ENCODE assay signal across 13 cellular contexts in genomic region chr2:191631754-191632153, GRCh38. TPM values are rescaled to one million over a fixed set of nuclear protein-coding genes. Genes with fewer than 3 reads are reported as not detected.
DNase-seq lines count a peak whose midpoint lies in the region; ATAC-seq and TF ChIP-seq lines count a peak whose summit lies in the region.
"Had no signal": no experiment of that assay in that cellular context is flagged by ENCODE, and none has a peak within 500 bp of the region (broad histone marks: within the 10 kb centered on the region; RNA-seq: fewer than 3 reads in every experiment).

No MANE protein-coding gene starts in this region.

- no peak overlapping the region for H3K23ac ChIP-seq in mesendoderm (ENCODE audit: low read length)

- H3K36me3 ChIP-seq in RWPE2 (ENCODE audit: low read depth), result no peaks in the 10 kb centered on the region
- no peaks in the 10 kb centered on the region for H3K36me3 ChIP-seq in mesendoderm (ENCODE audit: control insufficient read depth, insufficient read depth, low read length)
- H3K36me3 ChIP-seq: brain microvascular endothelial cell had no signal

- H3K9ac ChIP-seq in mesendoderm (ENCODE audit: low read length), result no peak overlapping the region
- H3K9ac ChIP-seq: SK-N-SH had no signal

- no peak overlapping the region for H2AK5ac ChIP-seq in mesendoderm (ENCODE audit: low read length)

- no peak overlapping the region for H3K18ac ChIP-seq in mesendoderm (ENCODE audit: low read length)

- H3K27me3 ChIP-seq in RWPE2 (ENCODE audit: insufficient read depth, poor library complexity, severe bottlenecking), result no peaks in the 10 kb centered on the region
- H3K27me3 ChIP-seq in mesendoderm (ENCODE audit: insufficient read depth, low read length, poor library complexity), result no peaks in the 10 kb centered on the region
- H3K27me3 ChIP-seq: brain microvascular endothelial cell had no signal

- no peak overlapping the region for H2BK120ac ChIP-seq in mesendoderm (ENCODE audit: low read depth, low read length)

- no peak overlapping the region for H4K5ac ChIP-seq in mesendoderm (ENCODE audit: low read length)

- no peaks in the 10 kb centered on the region for H3K9me3 ChIP-seq in RWPE2 (ENCODE audit: severe bottlenecking)
- H3K9me3 ChIP-seq: SK-N-SH had no signal

- H4K8ac ChIP-seq in mesendoderm (ENCODE audit: low read depth, low read length), result no peak overlapping the region

- H3K4me3 ChIP-seq in RWPE2 (ENCODE audit: severe bottlenecking) (no peak overlapping the region), foreskin fibroblast (ENCODE audit: low read depth in 1 of 2, low read length in 2 of 2) (no peak overlapping the region), mesendoderm (ENCODE audit: low read length) (no peak overlapping the region)

- WGBS in mesendoderm (ENCODE audit: extremely low coverage, insufficient coverage, low lambda C conversion rate), result no CpG with 5 or more reads among the region's 1 CpG

- no peak overlapping the region for H3K56ac ChIP-seq in mesendoderm (ENCODE audit: low read length)

- intact Hi-C loops in Right ventricle myocardium inferior (cut with DNase I), result no loop called here
- intact Hi-C loops in cardiac septum (cut with DNase I), result no loop called here

- H3K79me1 ChIP-seq in mesendoderm (ENCODE audit: low read length), result no peaks in the 10 kb centered on the region

- DNase-seq in Right ventricle myocardium inferior (ENCODE audit: missing footprints) (peak; percentile 67), cardiac septum (ENCODE audit: low spot score) (no peak), RWPE2 (ENCODE audit: low spot score) (peak; percentile 75), foreskin fibroblast (peak; percentile 79 to 90), ureter (ENCODE audit: low spot score) (peak; percentile 60), mesendoderm (no peak)
- DNase-seq: brain microvascular endothelial cell; glutamatergic neuron; NCI-H1694 treated with DMSO at 0.1 percent for 48 hours; SK-N-SH; stimulated activated naive CD4-positive, alpha-beta T cell had no signal

- H3K27ac ChIP-seq in RWPE2 (ENCODE audit: poor library complexity, severe bottlenecking) (peak overlapping the region; percentile 1), mesendoderm (ENCODE audit: low read depth, low read length) (no peak overlapping the region)
- H3K27ac ChIP-seq: brain microvascular endothelial cell had no signal

- H3K4me2 ChIP-seq in mesendoderm (ENCODE audit: low read length), result no peak overlapping the region
- H3K4me2 ChIP-seq: SK-N-SH had no signal

- no peak overlapping the region for H3K4ac ChIP-seq in mesendoderm (ENCODE audit: low read depth, low read length)

- peak; percentile 31 for ATAC-seq in Right ventricle myocardium inferior
- ATAC-seq in RWPE2 (ENCODE audit: low read depth), result peak; percentile 71
- ATAC-seq in GM21619 (IDR thresholded peaks at IDR 0.05; ENCODE audit: unreplicated experiment), result no peak
- ATAC-seq in GM19463 (IDR thresholded peaks at IDR 0.05; ENCODE audit: unreplicated experiment), result no peak

- no peak overlapping the region for H2BK5ac ChIP-seq in mesendoderm (ENCODE audit: low read length)

- no peak overlapping the region for H2BK15ac ChIP-seq in mesendoderm (replicated peaks; ENCODE audit: low read depth)

- H3K79me2 ChIP-seq in mesendoderm (ENCODE audit: control insufficient read depth, insufficient read depth, low read length), result no peaks in the 10 kb centered on the region

- TF ChIP-seq CTCF in RWPE2 (IDR thresholded peaks at IDR 0.05; ENCODE audit: poor library complexity, severe bottlenecking), result no peak
- no peak for TF ChIP-seq CTCF in foreskin fibroblast (IDR thresholded peaks at IDR 0.05; ENCODE audit: low read depth, low read length)

- peaks cover 39% of the 10 kb centered on the region for H3K4me1 ChIP-seq in RWPE2 (ENCODE audit: insufficient read depth, poor library complexity, severe bottlenecking)
- no peaks in the 10 kb centered on the region for H3K4me1 ChIP-seq in mesendoderm (ENCODE audit: control insufficient read depth, low read depth, low read length)

RNA-seq across cellular contexts. Expression of gene NABP1, which starts 46.2 kb away (rescaled TPM):
- total RNA-seq in Right ventricle myocardium inferior (5.1 TPM), cardiac septum (6.6 TPM), ureter (40.8 TPM)
- polyA plus RNA-seq in mesendoderm (2013, experiment 1 of 2), result 2.7 TPM
- polyA plus RNA-seq in mesendoderm (2013, experiment 2 of 2), result 2.9 TPM

Comparison
In these comparisons a context has a peak if more than half of its experiments do, and no peak if none do; other contexts are left out.
1. DNase-seq: peak in Right ventricle myocardium inferior (single experiment), RWPE2 (single experiment), foreskin fibroblast (2 of 2) and ureter (single experiment); none in cardiac septum (single experiment) and mesendoderm (single experiment).
2. ATAC-seq: peak in Right ventricle myocardium inferior (single experiment) and RWPE2 (single experiment); none in GM21619 (single experiment) and GM19463 (single experiment).